Comparison of ENCODE assay signal across 10 cellular contexts in genomic region chr6:100573169-100573568, GRCh38.
DNase-seq lines count a peak whose midpoint lies in the region; ATAC-seq, FAIRE-seq and TF ChIP-seq lines count a peak whose summit lies in the region.
"Had no signal": no experiment of that assay in that cellular context is flagged by ENCODE, and none has a peak within 500 bp of the region (broad histone marks: within the 10 kb centered on the region; RNA-seq: fewer than 3 reads in every experiment).

No MANE protein-coding gene starts in this region.

- no peak overlapping the region for H3K27ac Mint-ChIP-seq in progenitor cell of endocrine pancreas

- peaks cover 7% of the 10 kb centered on the region for H3K36me3 Mint-ChIP-seq in progenitor cell of endocrine pancreas (ENCODE audit: insufficient read depth)

- peak; percentile 15 for FAIRE-seq in endometrium (lab: Jason Lieb, UNC)

- no peaks in the 10 kb centered on the region for H3K4me1 Mint-ChIP-seq in progenitor cell of endocrine pancreas (ENCODE audit: low read depth)

- peaks cover 6% of the 10 kb centered on the region for H3K9me3 Mint-ChIP-seq in progenitor cell of endocrine pancreas (ENCODE audit: low read depth)

- TF ChIP-seq CTCF in GM12872 (IDR thresholded peaks at IDR 0.05; ENCODE audit: insufficient read depth, low read depth, low read length) (peak; percentile 17; the same call in 1 of the 3 replicates), progenitor cell of endocrine pancreas (IDR thresholded peaks at IDR 0.05; ENCODE audit: unreplicated experiment) (peak; percentile 57), GM10266 (IDR thresholded peaks at IDR 0.05; ENCODE audit: control insufficient read depth, insufficient read depth, low read depth, missing control alignments) (no peak)

- peak; percentile 18 for DNase-seq in NCI-H446 treated with DMSO at 0.1 percent for 48 hours (lab: John Stamatoyannopoulos, UW)
- DNase-seq in progenitor cell of endocrine pancreas (ENCODE audit: low spot score, unreplicated experiment), result no peak
- no peak for DNase-seq in GM10266 (ENCODE audit: extremely low spot score)
- no peak for DNase-seq in activated CD4-positive, alpha-beta T cell treated with anti-CD3 and anti-CD28 coated beads for 48 hours
- DNase-seq in ureter (ENCODE audit: low spot score), result no peak
- DNase-seq: aorta; stimulated activated CD8-positive, alpha-beta memory T cell treated with anti-CD3 and anti-CD28 coated beads, Interleukin-4, amount 100 ng/mL, for 48 hours had no signal

- no peak overlapping the region for H3K4me3 Mint-ChIP-seq in progenitor cell of endocrine pancreas (ENCODE audit: low read depth)

- ATAC-seq in esophagus mucosa, result no peak

- no peaks in the 10 kb centered on the region for H3K27me3 Mint-ChIP-seq in progenitor cell of endocrine pancreas
